Comparison of ENCODE assay signal across 17 cellular contexts in the genomic region with DNA sequence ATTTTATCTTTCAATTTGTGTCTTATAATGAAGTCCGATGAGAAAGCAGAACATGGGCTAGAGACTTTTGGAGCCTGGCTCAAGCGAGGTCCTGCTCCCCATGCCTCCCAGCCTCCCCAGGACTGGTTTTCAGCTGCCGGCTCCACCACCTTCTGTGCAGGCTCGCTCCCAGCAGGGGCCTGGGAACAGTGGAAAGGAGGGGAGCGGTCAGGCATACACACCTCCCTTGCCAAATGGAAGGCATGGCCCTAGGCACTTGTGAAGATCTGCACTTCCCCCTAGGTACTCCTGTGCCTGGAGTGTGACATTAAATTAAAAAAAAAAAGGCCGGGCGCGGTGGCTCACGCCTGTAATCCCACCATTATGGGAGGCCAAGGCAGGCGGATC. TPM values are rescaled to one million over a fixed set of nuclear protein-coding genes. Genes with fewer than 3 reads are reported as not detected.
A peak's percentile ranks its signal among the peaks of the same experiment; 100 is the strongest.
DNase-seq lines count a peak whose midpoint lies in the region; ATAC-seq and TF ChIP-seq lines count a peak whose summit lies in the region.
"Had no signal": no experiment of that assay in that cellular context is flagged by ENCODE, and none has a peak within 500 bp of the region (broad histone marks: within the 10 kb centered on the region; RNA-seq: fewer than 3 reads in every experiment).

No MANE protein-coding gene starts in this region.

- POLR2A ChIA-PET in HCT116 (lab: Charles Lee): no interaction called here

- H3K4me1 ChIP-seq in HCT116 (ENCODE audit: control insufficient read depth in 1 of 2, insufficient read depth in 2 of 2, low read length in 2 of 2): peaks cover 6 to 15% of the 10 kb centered on the region in 2 experiments; a peak in 3 of 4 replicates
- H3K4me1 ChIP-seq in mesenchymal stem cell (ENCODE audit: control insufficient read depth, insufficient read depth, low read depth, low read length): peaks cover 8% of the 10 kb centered on the region
- peaks cover 6 to 11% of the 10 kb centered on the region in 2 experiments for H3K4me1 ChIP-seq in trophoblast cell (ENCODE audit: control insufficient read depth in 1 of 2, insufficient read depth in 2 of 2, low read length in 2 of 2)

- H2AK5ac ChIP-seq in mesenchymal stem cell (ENCODE audit: low read length, severe bottlenecking) (no peak overlapping the region), trophoblast cell (ENCODE audit: low read length) (no peak overlapping the region)

- TF ChIP-seq POLR2A in HCT116 (IDR thresholded peaks at IDR 0.05; ENCODE audit: borderline replicate concordance, extremely low read depth, insufficient read depth, insufficient read length): no peak

- no peak overlapping the region for H2BK5ac ChIP-seq in mesenchymal stem cell (ENCODE audit: low read depth, low read length, poor library complexity, severe bottlenecking)
- H2BK5ac ChIP-seq in trophoblast cell (ENCODE audit: low read depth, low read length, poor library complexity): no peak overlapping the region

- H3K23ac ChIP-seq in mesenchymal stem cell (ENCODE audit: low read length in 2 of 2) (no peak overlapping the region), trophoblast cell (ENCODE audit: low read length) (no peak overlapping the region)

- H3K36me3 ChIP-seq in HCT116 (ENCODE audit: control insufficient read depth in 1 of 2, insufficient read depth in 2 of 2, low read length in 2 of 2): no peaks in the 10 kb centered on the region
- H3K36me3 ChIP-seq in mesenchymal stem cell (ENCODE audit: control insufficient read depth in 1 of 2, insufficient read depth in 2 of 2, low read depth in 1 of 2, low read length in 2 of 2): no peaks in the 10 kb centered on the region
- H3K36me3 ChIP-seq in trophoblast cell (ENCODE audit: control insufficient read depth in 1 of 2, insufficient read depth in 2 of 2, low read length in 2 of 2): no peaks in the 10 kb centered on the region
- H3K36me3 ChIP-seq: HAP-1 had no signal

- H3K27ac ChIP-seq in HCT116 (ENCODE audit: low read depth, low read length) (no peak overlapping the region), dorsolateral prefrontal cortex (peak overlapping the region in 42 of 59 donors; percentile 5 to 100 (median 55)), mesenchymal stem cell (ENCODE audit: low read length, poor library complexity, severe bottlenecking) (no peak overlapping the region), trophoblast cell (ENCODE audit: low read depth, low read length) (no peak overlapping the region)

- DNase-seq in HCT116 (ENCODE audit: low read depth, low spot score) (no peak), dorsolateral prefrontal cortex (no peak), mesenchymal stem cell (no peak), trophoblast cell (no peak), ureter (ENCODE audit: low spot score) (no peak)
- DNase-seq in activated CD8-positive, alpha-beta memory T cell treated with anti-CD3 and anti-CD28 coated beads for 24 hours: no peak
- DNase-seq: Calu3, DND-41 had no signal

- no peaks in the 10 kb centered on the region for H3K79me1 ChIP-seq in mesenchymal stem cell (replicated peaks; ENCODE audit: low read length, poor library complexity, severe bottlenecking)
- H3K79me1 ChIP-seq in trophoblast cell (ENCODE audit: low read length): no peaks in the 10 kb centered on the region

- H2AFZ ChIP-seq in HCT116 (ENCODE audit: low read depth, low read length, poor library complexity, severe bottlenecking): peak overlapping the region; percentile 96
- H2AFZ ChIP-seq in mesenchymal stem cell (ENCODE audit: low read depth, low read length): no peak overlapping the region
- H2AFZ ChIP-seq in trophoblast cell (ENCODE audit: insufficient read depth, low read length, poor library complexity): no peak overlapping the region
- H2AFZ ChIP-seq: GM23338 had no signal

- H4K91ac ChIP-seq in mesenchymal stem cell (ENCODE audit: low read length) (no peak overlapping the region), trophoblast cell (ENCODE audit: low read depth, low read length) (no peak overlapping the region)

- no peak for ATAC-seq in HCT116
- ATAC-seq in HG02884 (IDR thresholded peaks at IDR 0.05; ENCODE audit: unreplicated experiment): no peak
- ATAC-seq in HG02798 (IDR thresholded peaks at IDR 0.05; ENCODE audit: poor library complexity, unreplicated experiment): no peak

- no peak for TF ChIP-seq RAD21 in HCT116 (IDR thresholded peaks at IDR 0.05; ENCODE audit: low read depth)

- H2BK15ac ChIP-seq in mesenchymal stem cell (ENCODE audit: low read depth, poor library complexity, severe bottlenecking): no peak overlapping the region

- H3K9me2 ChIP-seq in HCT116 (ENCODE audit: insufficient read depth): no peaks in the 10 kb centered on the region

- RAD21 ChIA-PET in HCT116 (lab: Charles Lee; ENCODE audit: low non-redundant PET in 1 of 2, low total read pairs in 2 of 2, uncharacterized antibody in 2 of 2, unreplicated experiment in 2 of 2): no interaction called here

- no peak overlapping the region for H3K4me3 ChIP-seq in HCT116 (replicated peaks in 1 of 2; ENCODE audit: low read depth in 1 of 2, low read length in 2 of 2)
- H3K4me3 ChIP-seq in dorsolateral prefrontal cortex: no peak overlapping the region
- no peak overlapping the region for H3K4me3 ChIP-seq in mesenchymal stem cell (ENCODE audit: insufficient read depth in 1 of 2, low read depth in 1 of 2, low read length in 2 of 2)
- no peak overlapping the region for H3K4me3 ChIP-seq in trophoblast cell (ENCODE audit: low read depth, low read length)
- H3K4me3 ChIP-seq: GM12878, GM23338, HAP-1 had no signal

- H3K79me2 ChIP-seq in HCT116 (ENCODE audit: insufficient read depth, low read length): no peaks in the 10 kb centered on the region
- H3K79me2 ChIP-seq in trophoblast cell (ENCODE audit: control insufficient read depth, insufficient read depth, low read length, poor library complexity): peaks cover 2% of the 10 kb centered on the region

- 76% methylated on average over 10 of the region's 10 CpGs for WGBS in mesenchymal stem cell
- WGBS in trophoblast cell (ENCODE audit: extremely low coverage, insufficient coverage, insufficient read length): no CpG with 5 or more reads among the region's 10 CpGs

- H2BK120ac ChIP-seq in mesenchymal stem cell (ENCODE audit: low read depth, low read length) (no peak overlapping the region), trophoblast cell (ENCODE audit: insufficient read depth, low read length, poor library complexity) (no peak overlapping the region)

- no peaks in the 10 kb centered on the region for H3K9me3 ChIP-seq in HCT116 (ENCODE audit: control insufficient read depth in 1 of 2, insufficient read depth in 1 of 2, low read depth in 1 of 2, low read length in 2 of 2)
- no peaks in the 10 kb centered on the region for H3K9me3 ChIP-seq in mesenchymal stem cell (ENCODE audit: control insufficient read depth, low read length)
- no peaks in the 10 kb centered on the region for H3K9me3 ChIP-seq in trophoblast cell (ENCODE audit: insufficient read depth, low read depth, low read length)
- H3K9me3 ChIP-seq: HAP-1 had no signal

- H3K4me2 ChIP-seq in HCT116 (ENCODE audit: low read length) (no peak overlapping the region), mesenchymal stem cell (ENCODE audit: low read length, poor library complexity, severe bottlenecking) (no peak overlapping the region), trophoblast cell (ENCODE audit: low read length) (no peak overlapping the region)
- H3K4me2 ChIP-seq: GM23338 had no signal

- H4K8ac ChIP-seq in mesenchymal stem cell (ENCODE audit: low read length) (peak overlapping the region; percentile 84), trophoblast cell (ENCODE audit: low read depth, low read length) (no peak overlapping the region)

- no peak overlapping the region for H3K14ac ChIP-seq in mesenchymal stem cell (ENCODE audit: low read length in 2 of 2)
- no peak overlapping the region for H3K14ac ChIP-seq in trophoblast cell (ENCODE audit: low read length)

- H4K20me1 ChIP-seq in HCT116 (ENCODE audit: insufficient read depth): no peaks in the 10 kb centered on the region

- no peak overlapping the region for H4K12ac ChIP-seq in trophoblast cell (ENCODE audit: low read depth, low read length)

- intact Hi-C loops in HCT116 (cut with micrococcal nuclease) (loop anchor here (5.0 kb wide), 1 partner anchor 275 kb away; the partner anchor contains the start of gene OR12D3), dorsolateral prefrontal cortex (cut with DNase I) (loop anchor here in 1 of 2 donors (10.0 kb wide), 1 partner anchor 413 kb away; the partner anchor contains the start of genes POLR1H and PPP1R11)

- H3K18ac ChIP-seq in mesenchymal stem cell (ENCODE audit: low read depth in 1 of 2, low read length in 2 of 2) (no peak overlapping the region), trophoblast cell (ENCODE audit: low read length) (no peak overlapping the region)

- H3K27me3 ChIP-seq in HCT116 (ENCODE audit: insufficient read depth, low read length) (no peaks in the 10 kb centered on the region), dorsolateral prefrontal cortex (peaks cover 0 to 4% (median 0%) of the 10 kb centered on the region in 45 donors), mesenchymal stem cell (ENCODE audit: control insufficient read depth in 1 of 2, insufficient read depth in 1 of 2, low read length in 2 of 2) (peaks cover 19 to 31% of the 10 kb centered on the region in 2 experiments), trophoblast cell (ENCODE audit: insufficient read depth, low read length) (no peaks in the 10 kb centered on the region)

- TF ChIP-seq CTCF in HCT116 (IDR thresholded peaks at IDR 0.05 in 2 of 3, conservative IDR thresholded peaks at IDR 0.05 in 1 of 3; ENCODE audit: borderline replicate concordance in 1 of 3, insufficient read depth in 1 of 3, low read depth in 2 of 3, low read length in 2 of 3) (no peak), dorsolateral prefrontal cortex (IDR thresholded peaks at IDR 0.05 in 54 of 56, conservative IDR thresholded peaks at IDR 0.05 in 2 of 56; ENCODE audit: low read depth in 1 of 56, partially characterized antibody in 56 of 56) (no peak)

- CTCF ChIA-PET in HCT116 (lab: Charles Lee): interaction anchor here (0.6 to 3.5 kb wide), 6 partner anchors 12 to 754 kb away, joined by 3 to 70 read pairs (median 12); partner anchors contain the start of gene OR12D3

- no TSS peak for BruUV-seq in HCT116 (replicated peaks; lab: Mats Ljungman, UMichigan)

- H3K9ac ChIP-seq in HCT116 (ENCODE audit: low read length) (no peak overlapping the region), mesenchymal stem cell (ENCODE audit: low read length) (no peak overlapping the region), trophoblast cell (ENCODE audit: low read length) (no peak overlapping the region)

- no peak overlapping the region for H2BK12ac ChIP-seq in mesenchymal stem cell (ENCODE audit: low read length in 2 of 2)
- H2BK12ac ChIP-seq in trophoblast cell (ENCODE audit: low read length): peak overlapping the region; percentile 2

- H3K4ac ChIP-seq in mesenchymal stem cell (ENCODE audit: low read depth in 1 of 2, low read length in 2 of 2) (no peak overlapping the region), trophoblast cell (ENCODE audit: low read depth, low read length) (no peak overlapping the region)

RNA-seq across cellular contexts. Expression of gene MOG, which starts 4.7 kb away (rescaled TPM):
- not detected for total RNA-seq in HCT116 (2021; ENCODE audit: unreplicated experiment)
- polyA plus RNA-seq in HCT116 (2012): not detected in 2 replicates
- 100 to 1,000 TPM in 93 of 120 experiments, 10 to 100 TPM in 27; 23.2 to 788 (median 170) TPM for total RNA-seq in dorsolateral prefrontal cortex
- polyA plus RNA-seq in mesenchymal stem cell (2013, experiment 1 of 2): not detected
- polyA plus RNA-seq in mesenchymal stem cell (2013, experiment 2 of 2): not detected
- 0.07 TPM in 1 of 2 replicates, not detected in the other for polyA plus RNA-seq in trophoblast cell (2013)
- total RNA-seq in ureter: not detected
- total RNA-seq: A172; A673; Calu3; CD4-positive, alpha-beta memory T cell; GM12878 had no signal
- polyA plus RNA-seq: BJ; CD4-positive, alpha-beta memory T cell; GM12878 had no signal

RNA-seq across cellular contexts. Expression of gene GABBR1, which starts 19.2 kb away (rescaled TPM):
- total RNA-seq in HCT116 (2021; ENCODE audit: unreplicated experiment) (43.4 TPM), dorsolateral prefrontal cortex (100 to 1,000 TPM; 180 to 458 (median 348) TPM), ureter (64.3 TPM)
- 22.1 and 25.9 TPM in 2 replicates for polyA plus RNA-seq in HCT116 (2012)
- 23.2 TPM for polyA plus RNA-seq in mesenchymal stem cell (2013, experiment 1 of 2)
- polyA plus RNA-seq in mesenchymal stem cell (2013, experiment 2 of 2): 20.8 TPM
- polyA plus RNA-seq in trophoblast cell (2013): 15.2 and 15.5 TPM in 2 replicates

RNA-seq across cellular contexts. Expression of gene ZFP57, which starts 28.8 kb away (rescaled TPM):
- total RNA-seq in HCT116 (2021; ENCODE audit: unreplicated experiment): not detected
- polyA plus RNA-seq in HCT116 (2012): not detected in 2 replicates
- under 1 TPM in 16 of 120 experiments, not detected in 104; 0.24 to 0.82 (median 0.47) TPM for total RNA-seq in dorsolateral prefrontal cortex
- polyA plus RNA-seq in mesenchymal stem cell (2013, experiment 1 of 2): not detected
- not detected for polyA plus RNA-seq in mesenchymal stem cell (2013, experiment 2 of 2)
- polyA plus RNA-seq in trophoblast cell (2013): 0.38 and 0.71 TPM in 2 replicates
- total RNA-seq in ureter: 3.0 TPM
- total RNA-seq: A172; A673; CD4-positive, alpha-beta memory T cell; GM12878 had no signal
- polyA plus RNA-seq: GM12878 had no signal

Comparison
In these comparisons a context has a peak if more than half of its experiments do, and no peak if none do; other contexts are left out.
1. H3K27ac ChIP-seq: peak in dorsolateral prefrontal cortex (42 of 59); none in HCT116 (single experiment), mesenchymal stem cell (single experiment) and trophoblast cell (single experiment).
2. RNA of gene MOG, which starts 4.7 kb away (total RNA-seq): 23.2 to 788 TPM in dorsolateral prefrontal cortex; not detected in HCT116 (single experiment) and not detected in ureter (single experiment); every median in the first group is over 10 times any median in the second.